Comparison of ENCODE assay signal across 8 cellular contexts in the genomic region with DNA sequence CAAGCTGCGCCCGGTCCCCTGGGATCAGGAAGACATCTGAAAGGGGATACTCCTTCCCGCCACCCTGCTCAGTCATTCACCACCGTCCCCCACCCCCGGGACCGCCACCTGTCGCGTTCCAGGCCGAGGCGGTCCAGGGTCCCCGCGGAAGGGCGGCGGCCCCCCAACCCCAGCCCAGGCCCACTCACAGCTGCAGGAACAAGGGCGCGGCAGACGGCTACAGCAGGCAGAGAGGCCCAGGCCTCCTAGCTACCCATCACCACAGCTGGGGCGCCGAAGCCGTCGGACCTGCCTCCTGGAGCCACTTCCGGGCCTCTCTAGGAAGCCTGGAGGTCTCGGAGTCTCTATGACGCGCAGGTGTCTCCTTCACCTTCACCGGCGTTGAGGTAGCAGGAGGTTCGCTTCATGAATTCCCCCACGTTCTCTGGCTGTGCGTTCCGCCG. TPM values are rescaled to one million over a fixed set of nuclear protein-coding genes. Genes with fewer than 3 reads are reported as not detected.
DNase-seq lines count a peak whose midpoint lies in the region; ATAC-seq and TF ChIP-seq lines count a peak whose summit lies in the region.

A gene with protein sequence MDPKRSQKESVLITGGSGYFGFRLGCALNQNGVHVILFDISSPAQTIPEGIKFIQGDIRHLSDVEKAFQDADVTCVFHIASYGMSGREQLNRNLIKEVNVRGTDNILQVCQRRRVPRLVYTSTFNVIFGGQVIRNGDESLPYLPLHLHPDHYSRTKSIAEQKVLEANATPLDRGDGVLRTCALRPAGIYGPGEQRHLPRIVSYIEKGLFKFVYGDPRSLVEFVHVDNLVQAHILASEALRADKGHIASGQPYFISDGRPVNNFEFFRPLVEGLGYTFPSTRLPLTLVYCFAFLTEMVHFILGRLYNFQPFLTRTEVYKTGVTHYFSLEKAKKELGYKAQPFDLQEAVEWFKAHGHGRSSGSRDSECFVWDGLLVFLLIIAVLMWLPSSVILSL (minus strand): TSS at position 272 of the 443 bp plus-strand sequence. CDS start 10,612 bp downstream, outside the sequence.

- peaks cover 6% of the 10 kb centered on the region for H3F3A ChIP-seq in GM23248 (ENCODE audit: insufficient read depth)

- H3K4me1 Mint-ChIP-seq in activated CD8-positive, alpha-beta T cell treated with anti-CD3 and anti-CD28 coated beads for 36 hours (ENCODE audit: low read depth) = peaks cover 19% of the 10 kb centered on the region

- peaks cover 33% of the 10 kb centered on the region for H3K36me3 Mint-ChIP-seq in activated CD8-positive, alpha-beta T cell treated with anti-CD3 and anti-CD28 coated beads for 36 hours (ENCODE audit: low read depth)

- H3K4me2 ChIP-seq in GM23248 (ENCODE audit: unreplicated experiment) = no peak within 1 kb of the TSS

- no peak within 1 kb of the TSS for H2AFZ ChIP-seq in GM23248

- intact Hi-C loops in activated CD8-positive, alpha-beta T cell treated with anti-CD3 and anti-CD28 coated beads for 36 hours (cut with micrococcal nuclease) = no loop called here

- WGBS in GM23248 (ENCODE audit: low coverage in 1 of 2, low lambda C conversion rate in 2 of 2, missing lambda C conversion rate in 2 of 2), 2 experiments = 33 to 42% methylated on average over 19 to 27 of the region's 32 CpGs

- DNase-seq in COLO668 (lab: John Stamatoyannopoulos, UW; ENCODE audit: unreplicated experiment) (peak; percentile 93), NCI-H146 treated with DMSO at 0.1 percent for 48 hours (lab: John Stamatoyannopoulos, UW; ENCODE audit: unreplicated experiment) (peak; percentile 60), hippocampal formation (lab: John Stamatoyannopoulos, UW) (no peak), GM23248 (no peak)
- DNase-seq in activated CD8-positive, alpha-beta T cell treated with anti-CD3 and anti-CD28 coated beads for 36 hours = peak; percentile 81
- peak; percentile 4 to 53 for DNase-seq in stimulated activated CD4-positive, alpha-beta T cell treated with anti-CD3 and anti-CD28 coated beads, Interleukin-15, amount 100 ng/mL, for 1 hour (ENCODE audit: low read depth in 1 of 2, low spot score in 1 of 2)

- H3K4me3 ChIP-seq in GM23248 = no peak within 1 kb of the TSS

- H3K4me1 ChIP-seq in GM23248 (ENCODE audit: insufficient read depth) = 0 out of 2 replicates have a peak, but pooled peaks cover 3% of the 10 kb centered on the region

- in situ Hi-C loops in GM23248 (cut with MboI) = no loop called here

- H3K9ac ChIP-seq in GM23248 = no peak within 1 kb of the TSS

- no peak within 1 kb of the TSS for H3K27ac ChIP-seq in GM23248

- no peaks in the 10 kb centered on the region for H3K79me2 ChIP-seq in GM23248 (ENCODE audit: insufficient read depth)

- peak within 1 kb of the TSS; percentile 85 for H3K27ac Mint-ChIP-seq in activated CD8-positive, alpha-beta T cell treated with anti-CD3 and anti-CD28 coated beads for 36 hours

- peak; percentile 83 for ATAC-seq in GM21576 (IDR thresholded peaks at IDR 0.05; ENCODE audit: unreplicated experiment)
- peak; percentile 94 for ATAC-seq in activated CD8-positive, alpha-beta T cell treated with anti-CD3 and anti-CD28 coated beads for 36 hours
- ATAC-seq in esophagus mucosa = peak; percentile 87

- no peaks in the 10 kb centered on the region for H3K36me3 ChIP-seq in GM23248 (ENCODE audit: low read depth)

- peaks cover 11% of the 10 kb centered on the region for H3K27me3 Mint-ChIP-seq in activated CD8-positive, alpha-beta T cell treated with anti-CD3 and anti-CD28 coated beads for 36 hours

- CTCF ChIA-PET in activated CD8-positive, alpha-beta T cell treated with anti-CD3 and anti-CD28 coated beads for 36 hours (lab: Charles Lee) = no interaction called here

- H4K20me1 ChIP-seq in GM23248 (ENCODE audit: insufficient read depth) = no peaks in the 10 kb centered on the region

- H3K4me3 Mint-ChIP-seq in activated CD8-positive, alpha-beta T cell treated with anti-CD3 and anti-CD28 coated beads for 36 hours = peak within 1 kb of the TSS; percentile 85

- H3K27me3 ChIP-seq in GM23248 (replicated peaks; ENCODE audit: insufficient read depth) = peaks cover 3% of the 10 kb centered on the region; the same call in 1 of the 2 replicates

- POLR2A ChIA-PET in activated CD8-positive, alpha-beta T cell treated with anti-CD3 and anti-CD28 coated beads for 36 hours (lab: Charles Lee) = no interaction called here

- TF ChIP-seq CTCF in activated CD8-positive, alpha-beta T cell treated with anti-CD3 and anti-CD28 coated beads for 36 hours (IDR thresholded peaks at IDR 0.05) = no peak

- no peaks in the 10 kb centered on the region for H3K9me3 ChIP-seq in GM23248 (ENCODE audit: low read depth)

- peaks cover 16% of the 10 kb centered on the region for H3K9me3 Mint-ChIP-seq in activated CD8-positive, alpha-beta T cell treated with anti-CD3 and anti-CD28 coated beads for 36 hours

- H3K9me2 ChIP-seq in GM23248 (ENCODE audit: insufficient read depth) = no peaks in the 10 kb centered on the region

RNA-seq across cellular contexts. Expression of the gene that starts here (rescaled TPM):
- total RNA-seq in activated CD8-positive, alpha-beta T cell treated with anti-CD3 and anti-CD28 coated beads for 36 hours = 1 to 10 TPM; 7.1 to 9.2 TPM
- total RNA-seq in esophagus mucosa = 14.5 TPM
- not detected in 2 replicates for total RNA-seq in GM23248 (2014; rRNA removed; shearing (Covaris generic))
- not detected in 2 replicates for polyA plus RNA-seq in GM23248 (2016; fragmentation: Nextera tagmentation; extraction: Ambion mirVana)

Comparison
In these comparisons a context has a peak if more than half of its experiments do, and no peak if none do; other contexts are left out.
1. DNase-seq: peak in COLO668 (single experiment), NCI-H146 treated with DMSO at 0.1 percent for 48 hours (single experiment), activated CD8-positive, alpha-beta T cell treated with anti-CD3 and anti-CD28 coated beads for 36 hours (single experiment) and stimulated activated CD4-positive, alpha-beta T cell treated with anti-CD3 and anti-CD28 coated beads, Interleukin-15, amount 100 ng/mL, for 1 hour (2 of 2); none in hippocampal formation (0 of 2) and GM23248 (single experiment).
2. Peak in every context shown above with its lines, with median percentiles within 50 percentile points of each other: ATAC-seq.